In genomic region chr6:26222587-26222986, GRCh38 we compare ENCODE assay signal across 10 cellular contexts.
DNase-seq lines count a peak whose midpoint lies in the region; TF ChIP-seq lines count a peak whose summit lies in the region.
"Had no signal": no experiment of that assay in that cellular context is flagged by ENCODE, and none has a peak within 500 bp of the region (broad histone marks: within the 10 kb centered on the region; RNA-seq: fewer than 3 reads in every experiment).

No MANE protein-coding gene starts in this region.

- H4K8ac ChIP-seq in trophoblast cell (ENCODE audit: low read depth, low read length) = no peak overlapping the region

- no CpG with 5 or more reads among the region's 5 CpGs for WGBS in trophoblast cell (ENCODE audit: extremely low coverage, insufficient coverage, insufficient read length)

- H2BK120ac ChIP-seq in trophoblast cell (ENCODE audit: insufficient read depth, low read length, poor library complexity) = no peak overlapping the region

- H3K23ac ChIP-seq in trophoblast cell (ENCODE audit: low read length) = no peak overlapping the region

- H2BK12ac ChIP-seq in trophoblast cell (ENCODE audit: low read length) = peak overlapping the region; percentile 56

- H3K4me3 ChIP-seq in MG63 (peak overlapping the region; percentile 84; the same call in 1 of the 2 replicates), ascending aorta (no peak overlapping the region), trophoblast cell (ENCODE audit: low read depth, low read length) (no peak overlapping the region)

- H4K12ac ChIP-seq in trophoblast cell (ENCODE audit: low read depth, low read length) = no peak overlapping the region

- no peak overlapping the region for H3K4ac ChIP-seq in trophoblast cell (ENCODE audit: low read depth, low read length)

- DNase-seq in NCI-H748 (lab: John Stamatoyannopoulos, UW; ENCODE audit: unreplicated experiment) = peak; percentile 36
- no peak for DNase-seq in NCI-H748 treated with DMSO at 0.1 percent for 48 hours (lab: John Stamatoyannopoulos, UW)
- DNase-seq in MG63 = no peak
- DNase-seq in ascending aorta (ENCODE audit: low spot score in 2 of 2) = no peak
- no peak for DNase-seq in trophoblast cell
- no peak for DNase-seq in GM19240 (ENCODE audit: insufficient read length, low spot score)
- DNase-seq in cortex of kidney (lab: John Stamatoyannopoulos, UW) = no peak
- no peak for DNase-seq in T1000 (lab: John Stamatoyannopoulos, UW)
- DNase-seq: activated CD4-positive, alpha-beta T cell treated with anti-CD3 and anti-CD28 coated beads for 1 hour; stimulated activated CD4-positive, alpha-beta T cell treated with anti-CD3 and anti-CD28 coated beads, Interleukin-12 subunit alpha, Interleukin-12 subunit beta, amount 100 ng/mL, for 4 hours had no signal

- no peak overlapping the region for H2AK5ac ChIP-seq in trophoblast cell (ENCODE audit: low read length)

- no peaks in the 10 kb centered on the region for H3K27me3 ChIP-seq in MG63
- H3K27me3 ChIP-seq in ascending aorta = no peaks in the 10 kb centered on the region
- H3K27me3 ChIP-seq in trophoblast cell (ENCODE audit: insufficient read depth, low read length) = no peaks in the 10 kb centered on the region

- no peak overlapping the region for H3K9ac ChIP-seq in trophoblast cell (ENCODE audit: low read length)

- H3K4me1 ChIP-seq in ascending aorta (peaks cover 0 to 5% of the 10 kb centered on the region in 2 donors), trophoblast cell (ENCODE audit: control insufficient read depth in 1 of 2, insufficient read depth in 2 of 2, low read length in 2 of 2) (peaks cover 6 to 15% of the 10 kb centered on the region in 2 experiments)

- H3K27ac ChIP-seq in ascending aorta (peak overlapping the region; percentile 63 to 92), trophoblast cell (ENCODE audit: low read depth, low read length) (peak overlapping the region; percentile 28)

- H3K79me1 ChIP-seq in trophoblast cell (ENCODE audit: low read length) = peaks cover 18% of the 10 kb centered on the region

- H3K9me3 ChIP-seq in MG63 (no peaks in the 10 kb centered on the region), ascending aorta (peaks cover 4 to 6% of the 10 kb centered on the region in 2 donors), trophoblast cell (ENCODE audit: insufficient read depth, low read depth, low read length) (no peaks in the 10 kb centered on the region)

- no peak for TF ChIP-seq CTCF in ascending aorta (IDR thresholded peaks at IDR 0.05)

- no peak overlapping the region for H4K91ac ChIP-seq in trophoblast cell (ENCODE audit: low read depth, low read length)

- no peak overlapping the region for H2AFZ ChIP-seq in trophoblast cell (ENCODE audit: insufficient read depth, low read length, poor library complexity)

- H3K14ac ChIP-seq in trophoblast cell (ENCODE audit: low read length) = no peak overlapping the region

- H2BK5ac ChIP-seq in trophoblast cell (ENCODE audit: low read depth, low read length, poor library complexity) = no peak overlapping the region

- H3K79me2 ChIP-seq in trophoblast cell (ENCODE audit: control insufficient read depth, insufficient read depth, low read length, poor library complexity) = peaks cover 7% of the 10 kb centered on the region

- H3K18ac ChIP-seq in trophoblast cell (ENCODE audit: low read length) = no peak overlapping the region

- no peaks in the 10 kb centered on the region; the same call in none of the 2 replicates for H3K36me3 ChIP-seq in MG63
- H3K36me3 ChIP-seq in ascending aorta = no peaks in the 10 kb centered on the region
- no peaks in the 10 kb centered on the region for H3K36me3 ChIP-seq in trophoblast cell (ENCODE audit: control insufficient read depth in 1 of 2, insufficient read depth in 2 of 2, low read length in 2 of 2)

- H3K4me2 ChIP-seq in trophoblast cell (ENCODE audit: low read length) = peak overlapping the region; percentile 33

- intact Hi-C loops in ascending aorta (cut with DNase I) = loop anchor here (10.0 kb wide), 1 partner anchor 1612 kb away; a partner anchor contains a TSS
